Comparison of ENCODE assay signal across 20 cellular contexts in the genomic region with DNA sequence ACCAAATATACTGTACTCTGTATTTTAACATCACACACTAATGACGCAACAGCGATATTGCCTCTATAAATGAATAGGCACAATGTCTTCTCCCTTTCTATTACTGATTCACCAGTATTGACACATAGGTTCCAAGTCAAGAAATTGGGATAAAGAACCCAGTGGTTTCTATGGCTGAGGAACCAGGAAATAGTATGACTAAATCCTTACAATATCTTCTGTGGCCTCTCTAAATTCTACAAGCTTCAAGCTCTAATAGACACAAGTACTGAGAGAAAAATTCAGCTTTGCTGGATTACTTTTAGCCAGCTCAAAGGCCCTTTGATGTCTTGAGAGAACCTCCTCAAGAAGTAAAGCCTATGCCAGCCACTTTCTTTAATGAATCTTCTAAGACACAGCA.
DNase-seq lines count a peak whose midpoint lies in the region; ATAC-seq, FAIRE-seq and TF ChIP-seq lines count a peak whose summit lies in the region.
"Had no signal": no experiment of that assay in that cellular context is flagged by ENCODE, and none has a peak within 500 bp of the region (broad histone marks: within the 10 kb centered on the region; RNA-seq: fewer than 3 reads in every experiment).

No MANE protein-coding gene starts in this region.

- no peak for FAIRE-seq in RCC 7860 (lab: Jason Lieb, UNC)
- FAIRE-seq: GM12892, GM19239 had no signal

- H3K4me3 ChIP-seq in fibroblast of mammary gland (ENCODE audit: control insufficient read depth, low read depth, low read length), result no peak overlapping the region
- no peak overlapping the region for H3K4me3 ChIP-seq in BE2C (ENCODE audit: low read depth, low read length)
- H3K4me3 ChIP-seq: BLaER1 treated with 17β-estradiol and CSF1 and Interleukin-3, amounts not matched to agents 10 nM and 100 nM had no signal

- ATAC-seq in HG02981 (IDR thresholded peaks at IDR 0.05; ENCODE audit: unreplicated experiment), result no peak

- no peaks in the 10 kb centered on the region for H3K27me3 ChIP-seq in BE2C
- H3K27me3 ChIP-seq: BLaER1 treated with 17β-estradiol and CSF1 and Interleukin-3, amounts not matched to agents 10 nM and 100 nM had no signal

- H3K36me3 ChIP-seq in BE2C, result no peaks in the 10 kb centered on the region

- DNase-seq in ACHN (peak; percentile 41), RCC 7860 (ENCODE audit: low spot score) (peak; percentile 8), fibroblast of mammary gland (ENCODE audit: low read depth) (peak; percentile 7), renal cortical epithelial cell (ENCODE audit: low read depth) (peak; percentile 89), globus pallidus (ENCODE audit: low spot score) (no peak), BE2C (no peak), posterior cingulate gyrus (no peak)
- DNase-seq: AML-193; Calu3; CD4-positive, CD25-positive, alpha-beta regulatory T cell; DMS153; DMS79 treated with DMSO at 0.1 percent for 48 hours; EL; GDM1; GOT3; H9 had no signal

- intact Hi-C loops in posterior cingulate gyrus (cut with DNase I), result no loop called here

- no peaks in the 10 kb centered on the region for H3K4me1 ChIP-seq in BE2C
- H3K4me1 ChIP-seq: BLaER1 treated with 17β-estradiol and CSF1 and Interleukin-3, amounts not matched to agents 10 nM and 100 nM had no signal

- no peaks in the 10 kb centered on the region for H3K9me3 ChIP-seq in BE2C

- in situ Hi-C loops in ACHN (cut with HindIII; ENCODE audit: low pct_ligation_motif_present, low pct_unique_long_range_greater_than_20kb, low sequenced_read_pairs), result no loop called here

- TF ChIP-seq CTCF in fibroblast of mammary gland (conservative IDR thresholded peaks at IDR 0.05; ENCODE audit: control insufficient read depth, insufficient read depth, low read depth, low read length) (no peak), BE2C (IDR thresholded peaks at IDR 0.05; ENCODE audit: low read depth, low read length) (no peak)

Comparison
In these comparisons a context has a peak if more than half of its experiments do, and no peak if none do; other contexts are left out.
1. DNase-seq: peak in ACHN (single experiment), RCC 7860 (single experiment), fibroblast of mammary gland (single experiment) and renal cortical epithelial cell (single experiment); none in globus pallidus (single experiment), BE2C (single experiment) and posterior cingulate gyrus (0 of 10).